Comparison of ENCODE assay signal across 2 cellular contexts in genomic region chr12:94007833-94008232, GRCh38.
TF ChIP-seq lines count a peak whose summit lies in the region.
"Not testable (repeated sequence)": the region's sequence is repeated elsewhere in the genome, so short reads cannot be mapped to it uniquely, and the experiment has no call there.

No MANE protein-coding gene starts in this region.

TF ChIP-seq in K562, 482 proteins besides CTCF, POLR2A, EP300 and RAD21 (continued from another document):
- TF ChIP-seq, protein P1, sequence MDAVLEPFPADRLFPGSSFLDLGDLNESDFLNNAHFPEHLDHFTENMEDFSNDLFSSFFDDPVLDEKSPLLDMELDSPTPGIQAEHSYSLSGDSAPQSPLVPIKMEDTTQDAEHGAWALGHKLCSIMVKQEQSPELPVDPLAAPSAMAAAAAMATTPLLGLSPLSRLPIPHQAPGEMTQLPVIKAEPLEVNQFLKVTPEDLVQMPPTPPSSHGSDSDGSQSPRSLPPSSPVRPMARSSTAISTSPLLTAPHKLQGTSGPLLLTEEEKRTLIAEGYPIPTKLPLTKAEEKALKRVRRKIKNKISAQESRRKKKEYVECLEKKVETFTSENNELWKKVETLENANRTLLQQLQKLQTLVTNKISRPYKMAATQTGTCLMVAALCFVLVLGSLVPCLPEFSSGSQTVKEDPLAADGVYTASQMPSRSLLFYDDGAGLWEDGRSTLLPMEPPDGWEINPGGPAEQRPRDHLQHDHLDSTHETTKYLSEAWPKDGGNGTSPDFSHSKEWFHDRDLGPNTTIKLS (IDR thresholded peaks at IDR 0.05; ENCODE audit: borderline replicate concordance, low read depth), result peak; percentile 40; the same call in 1 of the 2 replicates
- TF ChIP-seq RBFOX2 (IDR thresholded peaks at IDR 0.05; ENCODE audit: low read depth, low read length) (0 out of 2 replicates have a peak, but pooled peaks have one; percentile 24), CTBP1 (IDR thresholded peaks at IDR 0.05; ENCODE audit: borderline replicate concordance) (peak; percentile 54; the same call in 1 of the 2 replicates)

TF ChIP-seq in HepG2, 621 proteins besides CTCF, POLR2A, EP300 and RAD21 (continued from another document):
- TF ChIP-seq, protein P2, sequence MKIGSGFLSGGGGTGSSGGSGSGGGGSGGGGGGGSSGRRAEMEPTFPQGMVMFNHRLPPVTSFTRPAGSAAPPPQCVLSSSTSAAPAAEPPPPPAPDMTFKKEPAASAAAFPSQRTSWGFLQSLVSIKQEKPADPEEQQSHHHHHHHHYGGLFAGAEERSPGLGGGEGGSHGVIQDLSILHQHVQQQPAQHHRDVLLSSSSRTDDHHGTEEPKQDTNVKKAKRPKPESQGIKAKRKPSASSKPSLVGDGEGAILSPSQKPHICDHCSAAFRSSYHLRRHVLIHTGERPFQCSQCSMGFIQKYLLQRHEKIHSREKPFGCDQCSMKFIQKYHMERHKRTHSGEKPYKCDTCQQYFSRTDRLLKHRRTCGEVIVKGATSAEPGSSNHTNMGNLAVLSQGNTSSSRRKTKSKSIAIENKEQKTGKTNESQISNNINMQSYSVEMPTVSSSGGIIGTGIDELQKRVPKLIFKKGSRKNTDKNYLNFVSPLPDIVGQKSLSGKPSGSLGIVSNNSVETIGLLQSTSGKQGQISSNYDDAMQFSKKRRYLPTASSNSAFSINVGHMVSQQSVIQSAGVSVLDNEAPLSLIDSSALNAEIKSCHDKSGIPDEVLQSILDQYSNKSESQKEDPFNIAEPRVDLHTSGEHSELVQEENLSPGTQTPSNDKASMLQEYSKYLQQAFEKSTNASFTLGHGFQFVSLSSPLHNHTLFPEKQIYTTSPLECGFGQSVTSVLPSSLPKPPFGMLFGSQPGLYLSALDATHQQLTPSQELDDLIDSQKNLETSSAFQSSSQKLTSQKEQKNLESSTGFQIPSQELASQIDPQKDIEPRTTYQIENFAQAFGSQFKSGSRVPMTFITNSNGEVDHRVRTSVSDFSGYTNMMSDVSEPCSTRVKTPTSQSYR (CRISPR knock-in tag; IDR thresholded peaks at IDR 0.05; ENCODE audit: borderline replicate concordance), result 0 out of 2 replicates have a peak, but pooled peaks have one; percentile 25
- not testable (repeated sequence) for TF ChIP-seq FOXA1 (IDR thresholded peaks at IDR 0.05)
- peak; percentile 47 for TF ChIP-seq FOXA1 (CRISPR knock-in tag; IDR thresholded peaks at IDR 0.05)
